Comparison of ENCODE assay signal across 8 cellular contexts in genomic region chr2:84880395-84880644, GRCh38. TPM values are rescaled to one million over a fixed set of nuclear protein-coding genes. Genes with fewer than 3 reads are reported as not detected.
DNase-seq lines count a peak whose midpoint lies in the region; ATAC-seq, FAIRE-seq and TF ChIP-seq lines count a peak whose summit lies in the region.

No MANE protein-coding gene starts in this region.

- no peaks in the 10 kb centered on the region for H3K79me2 ChIP-seq in OCI-LY7 (ENCODE audit: insufficient read depth, low read depth, low read length)
- no peaks in the 10 kb centered on the region for H3K79me2 ChIP-seq in endothelial cell of umbilical vein (ENCODE audit: control insufficient read depth, insufficient read depth, low read length)

- peak overlapping the region; percentile 92 to 95 (median 92) for H3K27ac Mint-ChIP-seq in CD4-positive, CD25-positive, alpha-beta regulatory T cell

- H3K4me3 Mint-ChIP-seq in CD4-positive, CD25-positive, alpha-beta regulatory T cell: peak overlapping the region; percentile 90 to 98 (median 96)

- H3K9me2 ChIP-seq in OCI-LY7 (ENCODE audit: insufficient read depth, low read length): no peaks in the 10 kb centered on the region

- H3K36me3 Mint-ChIP-seq in CD4-positive, CD25-positive, alpha-beta regulatory T cell: no peaks in the 10 kb centered on the region

- TF ChIP-seq CTCF in OCI-LY7 (conservative IDR thresholded peaks at IDR 0.05; ENCODE audit: low read length): no peak
- TF ChIP-seq CTCF in endothelial cell of umbilical vein (IDR thresholded peaks at IDR 0.05; ENCODE audit: extremely low read depth in 1 of 2, insufficient read depth in 1 of 2, low read depth in 1 of 2, low read length in 2 of 2): no peak
- TF ChIP-seq CTCF in BE2C (IDR thresholded peaks at IDR 0.05; ENCODE audit: low read depth, low read length): no peak

- CTCF ChIA-PET in OCI-LY7 (lab: Charles Lee; ENCODE audit: unreplicated experiment): no interaction called here
- CTCF ChIA-PET in endothelial cell of umbilical vein (lab: Charles Lee): interaction anchor here (1.4 to 3.2 kb wide), 2 partner anchors 45 to 139 kb away, joined by 5 to 23 read pairs; no protein-coding TSS in a partner anchor

- H3K4me2 ChIP-seq in OCI-LY7 (ENCODE audit: low read length) (peak overlapping the region; percentile 93), endothelial cell of umbilical vein (ENCODE audit: insufficient read depth, low read length) (peak overlapping the region; percentile 37)

- BruUV-seq in OCI-LY7 (replicated peaks; lab: Mats Ljungman, UMichigan): no TSS peak
- BruUV-seq in endothelial cell of umbilical vein (replicated peaks; lab: Mats Ljungman, UMichigan): no TSS peak

- H2AFZ ChIP-seq in OCI-LY7 (ENCODE audit: low read length) (no peak overlapping the region), endothelial cell of umbilical vein (ENCODE audit: low read depth, low read length) (peak overlapping the region; percentile 12), neuron (ENCODE audit: low read depth, low read length) (peak overlapping the region; percentile 43)

- H3K9me1 ChIP-seq in endothelial cell of umbilical vein (replicated peaks; ENCODE audit: control insufficient read depth, extremely low read depth, insufficient read depth, low read length): no peaks in the 10 kb centered on the region

- no peak overlapping the region for H3K9ac ChIP-seq in endothelial cell of umbilical vein (replicated peaks; ENCODE audit: extremely low read depth, insufficient read depth, low read length)

- peaks cover 0 to 1% (median 0%) of the 10 kb centered on the region in 7 donors for H3K9me3 Mint-ChIP-seq in CD4-positive, CD25-positive, alpha-beta regulatory T cell

- H3K4me1 Mint-ChIP-seq in CD4-positive, CD25-positive, alpha-beta regulatory T cell: peaks cover 22 to 60% (median 45%) of the 10 kb centered on the region in 4 donors

- H3K27ac ChIP-seq in CD4-positive, CD25-positive, alpha-beta regulatory T cell (ENCODE audit: insufficient read depth, low read length, poor library complexity, severe bottlenecking): peak overlapping the region; percentile 78
- H3K27ac ChIP-seq in OCI-LY7 (ENCODE audit: low read depth, low read length, poor library complexity, severe bottlenecking) (no peak overlapping the region), endothelial cell of umbilical vein (ENCODE audit: insufficient read depth, low read depth, low read length) (no peak overlapping the region)

- intact Hi-C loops in OCI-LY7 (cut with micrococcal nuclease; ENCODE audit: unreplicated experiment): no loop called here
- intact Hi-C loops in endothelial cell of umbilical vein (cut with micrococcal nuclease): loop anchor here (5.0 kb wide), 2 partner anchors 238 to 423 kb away; partner anchors contain the start of gene SUCLG1

- H4K20me1 ChIP-seq in OCI-LY7 (ENCODE audit: insufficient read depth, low read length) (no peaks in the 10 kb centered on the region), endothelial cell of umbilical vein (replicated peaks; ENCODE audit: control insufficient read depth, extremely low read depth, insufficient read depth, low read length) (no peaks in the 10 kb centered on the region)

- peaks cover 54% of the 10 kb centered on the region for H3K4me1 ChIP-seq in CD4-positive, CD25-positive, alpha-beta regulatory T cell (ENCODE audit: control insufficient read depth, insufficient read depth, low read length, poor library complexity, severe bottlenecking)
- peaks cover 17% of the 10 kb centered on the region for H3K4me1 ChIP-seq in OCI-LY7 (ENCODE audit: insufficient read depth, low read length, poor library complexity, severe bottlenecking)
- H3K4me1 ChIP-seq in endothelial cell of umbilical vein (ENCODE audit: control insufficient read depth, extremely low read depth, insufficient read depth, low read length): peaks cover 16% of the 10 kb centered on the region
- peaks cover 21% of the 10 kb centered on the region for H3K4me1 ChIP-seq in neuron (ENCODE audit: insufficient read depth, low read length)
- no peaks in the 10 kb centered on the region for H3K4me1 ChIP-seq in BE2C

- H3K27me3 Mint-ChIP-seq in CD4-positive, CD25-positive, alpha-beta regulatory T cell: no peaks in the 10 kb centered on the region

- H3K36me3 ChIP-seq in CD4-positive, CD25-positive, alpha-beta regulatory T cell (ENCODE audit: control insufficient read depth, insufficient read depth, low read length): no peaks in the 10 kb centered on the region
- H3K36me3 ChIP-seq in OCI-LY7 (ENCODE audit: insufficient read depth, low read length) (no peaks in the 10 kb centered on the region), endothelial cell of umbilical vein (ENCODE audit: control insufficient read depth in 2 of 2, extremely low read depth in 1 of 2, insufficient read depth in 2 of 2, low read length in 2 of 2) (no peaks in the 10 kb centered on the region), neuron (ENCODE audit: insufficient read depth, low read length) (no peaks in the 10 kb centered on the region), BE2C (no peaks in the 10 kb centered on the region)

- no peaks in the 10 kb centered on the region for H3K9me3 ChIP-seq in CD4-positive, CD25-positive, alpha-beta regulatory T cell (ENCODE audit: control insufficient read depth in 2 of 2, low read length in 2 of 2)
- H3K9me3 ChIP-seq in OCI-LY7 (ENCODE audit: low read length) (no peaks in the 10 kb centered on the region), endothelial cell of umbilical vein (replicated peaks; ENCODE audit: control insufficient read depth, insufficient read depth, low read length) (no peaks in the 10 kb centered on the region), neuron (ENCODE audit: low read length) (no peaks in the 10 kb centered on the region), BE2C (no peaks in the 10 kb centered on the region)

- dilution Hi-C loops in endothelial cell of umbilical vein (cut with MboI; ENCODE audit: extremely low pct_ligation_motif_present, low sequenced_read_pairs): no loop called here

- no peak for TF ChIP-seq POLR2A in endothelial cell of umbilical vein (IDR thresholded peaks at IDR 0.05; ENCODE audit: low read depth, low read length)

- H3K27me3 ChIP-seq in CD4-positive, CD25-positive, alpha-beta regulatory T cell (ENCODE audit: control insufficient read depth, insufficient read depth, low read length): no peaks in the 10 kb centered on the region
- peaks cover 41 to 42% of the 10 kb centered on the region in 2 experiments for H3K27me3 ChIP-seq in endothelial cell of umbilical vein (ENCODE audit: control insufficient read depth in 2 of 2, insufficient read depth in 2 of 2, low read length in 2 of 2)
- peaks cover 74% of the 10 kb centered on the region for H3K27me3 ChIP-seq in neuron (ENCODE audit: insufficient read depth, low read length)
- H3K27me3 ChIP-seq in BE2C: peaks cover 32% of the 10 kb centered on the region

- POLR2A ChIA-PET in OCI-LY7 (lab: Charles Lee) (no interaction called here), endothelial cell of umbilical vein (lab: Charles Lee) (no interaction called here)

- no peak for FAIRE-seq in endothelial cell of umbilical vein (lab: Jason Lieb, UNC)

- H3K4me3 ChIP-seq in CD4-positive, CD25-positive, alpha-beta regulatory T cell (ENCODE audit: low read depth, low read length): peak overlapping the region; percentile 94
- H3K4me3 ChIP-seq in OCI-LY7 (ENCODE audit: low read depth, low read length, poor library complexity, severe bottlenecking) (peak overlapping the region; percentile 66), endothelial cell of umbilical vein (replicated peaks in 1 of 3; ENCODE audit: insufficient read depth in 1 of 3, low read depth in 1 of 3, low read length in 3 of 3) (peak overlapping the region in 1 of 3 experiments; percentile 21), neuron (ENCODE audit: low read length) (peak overlapping the region; percentile 28), BE2C (ENCODE audit: low read depth, low read length) (no peak overlapping the region)

- peak in 1 of 3 donors; percentile 39 for DNase-seq in CD4-positive, CD25-positive, alpha-beta regulatory T cell
- DNase-seq in OCI-LY7 (ENCODE audit: low spot score) (no peak), endothelial cell of umbilical vein (ENCODE audit: low read depth, low spot score) (no peak), BE2C (no peak), NCI-H524 treated with DMSO at 0.1 percent for 48 hours (lab: John Stamatoyannopoulos, UW) (no peak)
- no peak for DNase-seq in activated effector memory CD4-positive, alpha-beta T cell treated with Interleukin-2 at 50 U/mL for 16 hours

- ATAC-seq in CD4-positive, CD25-positive, alpha-beta regulatory T cell (ENCODE audit: low read depth in 2 of 2): no peak
- no peak for ATAC-seq in GM18858 (IDR thresholded peaks at IDR 0.05; ENCODE audit: unreplicated experiment)

RNA-seq across cellular contexts. Expression of gene TRABD2A, which starts 0.6 kb away (rescaled TPM):
- 48.8 TPM for total RNA-seq in CD4-positive, CD25-positive, alpha-beta regulatory T cell
- 10 to 100 TPM; 32.9 to 41.2 (median 38.7) TPM for polyA plus RNA-seq in CD4-positive, CD25-positive, alpha-beta regulatory T cell
- 0.49 and 1.9 TPM in 2 replicates for total RNA-seq in OCI-LY7 (2014; rRNA removed; shearing (Covaris generic))
- 1.6 and 1.8 TPM in 2 replicates for total RNA-seq in OCI-LY7 (2022)
- 0.99 and 1.8 TPM in 2 replicates for total RNA-seq in endothelial cell of umbilical vein
- 0.45 and 1.0 TPM in 2 replicates for polyA plus RNA-seq in endothelial cell of umbilical vein
- 1.6 and 2.5 TPM in 2 replicates for polyA plus RNA-seq in endothelial cell of umbilical vein (2011; cell fraction: cytosol; rRNA removed)
- 1.1 and 1.3 TPM in 2 replicates for polyA plus RNA-seq in endothelial cell of umbilical vein (2011; cell fraction: nucleus; rRNA removed)
- 1.2 and 1.4 TPM in 2 replicates for polyA plus RNA-seq in endothelial cell of umbilical vein (2012)
- 3.0 TPM in 1 of 2 replicates, not detected in the other for polyA minus RNA-seq in endothelial cell of umbilical vein
- polyA minus RNA-seq in endothelial cell of umbilical vein (2011; cell fraction: cytosol; rRNA and poly(A)+ RNA removed): 64.7 TPM
- 0.34 and 6.1 TPM in 2 replicates for polyA minus RNA-seq in endothelial cell of umbilical vein (2011; cell fraction: nucleus; rRNA and poly(A)+ RNA removed)
- not detected for polyA plus RNA-seq in BE2C (2012; ENCODE audit: insufficient read depth, insufficient read length, low read depth)

RNA-seq across cellular contexts. Expression of gene TMSB10, which starts 25.1 kb away (rescaled TPM):
- total RNA-seq in CD4-positive, CD25-positive, alpha-beta regulatory T cell: 2,468 TPM
- over 10,000 TPM in 1 of 4 donors, 1,000 to 10,000 TPM in 3; 7,086 to 10,693 (median 8,015) TPM for polyA plus RNA-seq in CD4-positive, CD25-positive, alpha-beta regulatory T cell
- total RNA-seq in OCI-LY7 (2014; rRNA removed; shearing (Covaris generic)): 1,901 and 3,039 TPM in 2 replicates
- 869 and 903 TPM in 2 replicates for total RNA-seq in OCI-LY7 (2022)
- total RNA-seq in endothelial cell of umbilical vein: 4,007 and 4,015 TPM in 2 replicates
- 2,259 and 2,774 TPM in 2 replicates for polyA plus RNA-seq in endothelial cell of umbilical vein
- polyA plus RNA-seq in endothelial cell of umbilical vein (2011; cell fraction: cytosol; rRNA removed): 4,510 and 5,534 TPM in 2 replicates
- polyA plus RNA-seq in endothelial cell of umbilical vein (2011; cell fraction: nucleus; rRNA removed): 1,715 and 2,260 TPM in 2 replicates
- polyA plus RNA-seq in endothelial cell of umbilical vein (2012): 7,506 and 8,473 TPM in 2 replicates
- polyA minus RNA-seq in endothelial cell of umbilical vein: 359 and 375 TPM in 2 replicates
- polyA minus RNA-seq in endothelial cell of umbilical vein (2011; cell fraction: cytosol; rRNA and poly(A)+ RNA removed): 486 TPM
- polyA minus RNA-seq in endothelial cell of umbilical vein (2011; cell fraction: nucleus; rRNA and poly(A)+ RNA removed): 61.1 and 90.1 TPM in 2 replicates
- 925 TPM for polyA plus RNA-seq in BE2C (2012; ENCODE audit: insufficient read depth, insufficient read length, low read depth)

Comparison
In these comparisons a context has a peak if more than half of its experiments do, and no peak if none do; other contexts are left out.
1. RNA of gene TRABD2A, which starts 0.6 kb away (total RNA-seq): 48.8 TPM in CD4-positive, CD25-positive, alpha-beta regulatory T cell (single experiment); 0.49 to 1.9 TPM in OCI-LY7 and 0.99 to 1.8 TPM in endothelial cell of umbilical vein; every median in the first group is over 10 times any median in the second.